In the genomic region with DNA sequence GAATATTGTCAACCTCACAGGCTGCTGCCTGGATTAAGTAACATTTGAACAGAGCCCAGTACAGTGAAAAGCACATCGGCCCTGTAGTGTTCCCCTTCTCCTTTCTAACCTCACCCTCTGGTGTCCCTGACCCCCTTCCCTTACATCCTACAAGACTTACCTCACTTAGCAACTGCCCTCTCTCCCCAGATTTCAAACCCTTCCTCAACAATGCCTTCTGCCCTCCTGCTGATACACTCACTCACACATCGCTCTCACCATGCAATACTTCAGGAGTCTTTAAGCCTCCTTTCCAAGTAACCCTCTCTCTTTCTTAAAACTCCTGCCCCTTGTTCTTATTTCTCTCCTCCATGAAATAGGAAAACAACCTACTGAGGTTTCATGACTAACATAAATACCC, we compare ENCODE assay signal across 15 cellular contexts. TPM values are rescaled to one million over a fixed set of nuclear protein-coding genes. Genes with fewer than 3 reads are reported as not detected.
DNase-seq lines count a peak whose midpoint lies in the region; ATAC-seq, FAIRE-seq and TF ChIP-seq lines count a peak whose summit lies in the region.
"Had no signal": no experiment of that assay in that cellular context is flagged by ENCODE, and none has a peak within 500 bp of the region (broad histone marks: within the 10 kb centered on the region; RNA-seq: fewer than 3 reads in every experiment).

No MANE protein-coding gene starts in this region.

- no peaks in the 10 kb centered on the region for H3K9me3 Mint-ChIP-seq in CD8-positive, alpha-beta memory T cell
- peaks cover 3% of the 10 kb centered on the region for H3K9me3 Mint-ChIP-seq in nephron progenitor cell
- H3K9me3 Mint-ChIP-seq: activated CD4-positive, alpha-beta T cell treated with anti-CD3 and anti-CD28 coated beads, Interleukin-2, amount 10 ng/mL, durations not matched to agents 7 days and 5 days had no signal

- H3K9ac ChIP-seq in Karpas-422 (ENCODE audit: low read length) (no peak overlapping the region), kidney (ENCODE audit: low read length in 2 of 2) (no peak overlapping the region)

- H3K9me2 ChIP-seq in Karpas-422 (replicated peaks; ENCODE audit: insufficient read depth, low read length) = no peaks in the 10 kb centered on the region

- no peak overlapping the region for H3K4me3 ChIP-seq in CD8-positive, alpha-beta memory T cell (ENCODE audit: low read length)
- H3K4me3 ChIP-seq in Karpas-422 (ENCODE audit: low read length) (no peak overlapping the region), ectodermal cell (ENCODE audit: insufficient read depth, low read depth, low read length) (no peak overlapping the region), kidney (ENCODE audit: low read length in 2 of 2) (no peak overlapping the region)
- H3K4me3 ChIP-seq: breast epithelium, PC-9, thoracic aorta had no signal

- H3K27ac ChIP-seq in CD8-positive, alpha-beta memory T cell (ENCODE audit: low read depth, low read length) = no peak overlapping the region
- H3K27ac ChIP-seq in Karpas-422 (ENCODE audit: low read length) (peak overlapping the region; percentile 23; the same call in 1 of the 2 replicates), ectodermal cell (ENCODE audit: insufficient read depth, low read depth, low read length, poor library complexity, severe bottlenecking) (peak overlapping the region; percentile 47), kidney (ENCODE audit: low read depth in 2 of 2, low read length in 2 of 2) (no peak overlapping the region)
- H3K27ac ChIP-seq: breast epithelium, PC-9, thoracic aorta had no signal

- no peaks in the 10 kb centered on the region for H3K9me3 ChIP-seq in CD8-positive, alpha-beta memory T cell (ENCODE audit: low read length)
- H3K9me3 ChIP-seq in Karpas-422 (ENCODE audit: low read length) = no peaks in the 10 kb centered on the region
- H3K9me3 ChIP-seq in ectodermal cell (ENCODE audit: control insufficient read depth, low read length) = no peaks in the 10 kb centered on the region
- no peaks in the 10 kb centered on the region for H3K9me3 ChIP-seq in kidney (ENCODE audit: control insufficient read depth in 1 of 2, low read length in 2 of 2)
- H3K9me3 ChIP-seq: breast epithelium, thoracic aorta had no signal

- no peak for TF ChIP-seq CTCF in nephron progenitor cell (IDR thresholded peaks at IDR 0.05)
- TF ChIP-seq CTCF in kidney (IDR thresholded peaks at IDR 0.05; ENCODE audit: borderline replicate concordance, extremely low read depth, insufficient read depth) = no peak

- H3K4me3 Mint-ChIP-seq in CD8-positive, alpha-beta memory T cell = peak overlapping the region in 1 of 7 donors; percentile 9
- no peak overlapping the region for H3K4me3 Mint-ChIP-seq in nephron progenitor cell
- H3K4me3 Mint-ChIP-seq: activated CD4-positive, alpha-beta T cell treated with anti-CD3 and anti-CD28 coated beads, Interleukin-2, amount 10 ng/mL, durations not matched to agents 7 days and 5 days had no signal

- no peaks in the 10 kb centered on the region for H3K27me3 ChIP-seq in CD8-positive, alpha-beta memory T cell (ENCODE audit: insufficient read depth, low read length, poor library complexity, severe bottlenecking)
- H3K27me3 ChIP-seq in Karpas-422 (ENCODE audit: low read length) (no peaks in the 10 kb centered on the region), ectodermal cell (ENCODE audit: control insufficient read depth, insufficient read depth, low read length, poor library complexity, severe bottlenecking) (no peaks in the 10 kb centered on the region)
- H3K27me3 ChIP-seq: breast epithelium had no signal

- peaks cover 20% of the 10 kb centered on the region for H3K36me3 ChIP-seq in CD8-positive, alpha-beta memory T cell (ENCODE audit: insufficient read depth, low read length)
- H3K36me3 ChIP-seq in Karpas-422 (ENCODE audit: insufficient read depth, low read length) (peaks cover 11% of the 10 kb centered on the region), ectodermal cell (ENCODE audit: control insufficient read depth, insufficient read depth, low read length) (peaks cover 3% of the 10 kb centered on the region), kidney (ENCODE audit: control insufficient read depth in 1 of 2, insufficient read depth in 2 of 2, low read length in 2 of 2) (peaks cover 9 to 14% of the 10 kb centered on the region in 2 donors)
- H3K36me3 ChIP-seq: breast epithelium had no signal

- no peaks in the 10 kb centered on the region for H3K27me3 Mint-ChIP-seq in CD8-positive, alpha-beta memory T cell
- peaks cover 4% of the 10 kb centered on the region for H3K27me3 Mint-ChIP-seq in nephron progenitor cell (ENCODE audit: low read depth, poor library complexity)
- H3K27me3 Mint-ChIP-seq: activated CD4-positive, alpha-beta T cell treated with anti-CD3 and anti-CD28 coated beads, Interleukin-2, amount 10 ng/mL, durations not matched to agents 7 days and 5 days had no signal

- H3K36me3 Mint-ChIP-seq in CD8-positive, alpha-beta memory T cell = peaks cover 0 to 68% (median 5%) of the 10 kb centered on the region in 3 donors
- peaks cover 35% of the 10 kb centered on the region for H3K36me3 Mint-ChIP-seq in nephron progenitor cell (ENCODE audit: low read depth)

- no peak overlapping the region for H2AFZ ChIP-seq in Karpas-422 (ENCODE audit: low read length)
- H2AFZ ChIP-seq: PC-9 had no signal

- no peaks in the 10 kb centered on the region for H3K4me1 ChIP-seq in CD8-positive, alpha-beta memory T cell (ENCODE audit: insufficient read depth, low read length)
- H3K4me1 ChIP-seq in Karpas-422 (ENCODE audit: low read length) (peaks cover 19% of the 10 kb centered on the region), ectodermal cell (ENCODE audit: control insufficient read depth, insufficient read depth, low read length) (peaks cover 9% of the 10 kb centered on the region), kidney (ENCODE audit: control insufficient read depth in 1 of 2, insufficient read depth in 1 of 2, low read depth in 1 of 2, low read length in 2 of 2) (no peaks in the 10 kb centered on the region)
- H3K4me1 ChIP-seq: breast epithelium had no signal

- H3K4me1 Mint-ChIP-seq in CD8-positive, alpha-beta memory T cell = peaks cover 26 to 44% (median 36%) of the 10 kb centered on the region in 3 donors
- H3K4me1 Mint-ChIP-seq in nephron progenitor cell = no peaks in the 10 kb centered on the region

- intact Hi-C loops in kidney (cut with DNase I) = no loop called here

- FAIRE-seq in kidney (lab: Jason Lieb, UNC) = no peak
- FAIRE-seq: G401.6 had no signal

- H3K79me2 ChIP-seq in Karpas-422 (ENCODE audit: low read length) = peaks cover 57% of the 10 kb centered on the region

- peak overlapping the region in 6 of 8 donors; percentile 18 to 75 (median 48) for H3K27ac Mint-ChIP-seq in CD8-positive, alpha-beta memory T cell
- peak overlapping the region; percentile 3 for H3K27ac Mint-ChIP-seq in nephron progenitor cell
- H3K27ac Mint-ChIP-seq: activated CD4-positive, alpha-beta T cell treated with anti-CD3 and anti-CD28 coated beads, Interleukin-2, amount 10 ng/mL, durations not matched to agents 7 days and 5 days had no signal

- CTCF ChIA-PET in CD8-positive, alpha-beta memory T cell (lab: Charles Lee) = interaction anchor here (1.0 kb wide), 1 partner anchor 19 kb away, joined by 3 read pairs; no protein-coding TSS in a partner anchor

- H4K20me1 ChIP-seq in Karpas-422 (ENCODE audit: insufficient read depth, low read depth, low read length) = no peaks in the 10 kb centered on the region

- no peak overlapping the region for H3K4me2 ChIP-seq in Karpas-422 (ENCODE audit: low read depth, low read length, poor library complexity, severe bottlenecking)
- H3K4me2 ChIP-seq: PC-9 had no signal

- no peak for DNase-seq in CD8-positive, alpha-beta memory T cell
- DNase-seq in Karpas-422 (no peak), nephron progenitor cell (no peak), NCI-H774 (lab: John Stamatoyannopoulos, UW) (no peak), kidney (no peak)
- DNase-seq: activated CD4-positive, alpha-beta T cell treated with anti-CD3 and anti-CD28 coated beads, Interleukin-2, amount 10 ng/mL, durations not matched to agents 7 days and 5 days; NCI-H1436; NCI-H2171 treated with DMSO at 0.1 percent for 48 hours; NCI-H748 treated with DMSO at 0.1 percent for 48 hours; PC-9 had no signal

- WGBS in ectodermal cell, 2 experiments = 24 to 27% methylated on average over 2 of the region's 2 CpGs

- ATAC-seq in GM21723 (IDR thresholded peaks at IDR 0.05; ENCODE audit: unreplicated experiment) = no peak

- POLR2A ChIA-PET in CD8-positive, alpha-beta memory T cell (lab: Charles Lee) = no interaction called here

RNA-seq across cellular contexts. Expression of gene ZZEF1, which starts 17.8 kb away (rescaled TPM):
- 10 to 100 TPM; 39.6 to 41.2 TPM for total RNA-seq in CD8-positive, alpha-beta memory T cell
- polyA plus RNA-seq in CD8-positive, alpha-beta memory T cell = 8.2 TPM
- 54.0 and 70.6 TPM in 2 replicates for total RNA-seq in Karpas-422 (2014; rRNA removed; shearing (Covaris generic); ENCODE audit: low replicate concordance)
- polyA plus RNA-seq in ectodermal cell (2013, experiment 1 of 4) = 12.2 TPM
- 13.6 TPM for polyA plus RNA-seq in ectodermal cell (2013, experiment 2 of 4)
- polyA plus RNA-seq in ectodermal cell (2013, experiment 3 of 4) = 10.9 TPM
- 12.0 TPM for polyA plus RNA-seq in ectodermal cell (2013, experiment 4 of 4)
- total RNA-seq in kidney = 56.1 TPM
- 4.6 TPM for polyA plus RNA-seq in kidney (ENCODE audit: insufficient read depth, low read depth, low replicate concordance)

RNA-seq across cellular contexts. Expression of gene CYB5D2, which starts 18.0 kb away (rescaled TPM):
- total RNA-seq in CD8-positive, alpha-beta memory T cell = 10 to 100 TPM; 12.6 to 14.2 TPM
- polyA plus RNA-seq in CD8-positive, alpha-beta memory T cell = 12.9 TPM
- total RNA-seq in Karpas-422 (2014; rRNA removed; shearing (Covaris generic); ENCODE audit: low replicate concordance) = 4.9 and 14.5 TPM in 2 replicates
- 21.0 TPM for polyA plus RNA-seq in ectodermal cell (2013, experiment 1 of 4)
- polyA plus RNA-seq in ectodermal cell (2013, experiment 2 of 4) = 22.1 TPM
- 16.3 TPM for polyA plus RNA-seq in ectodermal cell (2013, experiment 3 of 4)
- polyA plus RNA-seq in ectodermal cell (2013, experiment 4 of 4) = 19.1 TPM
- 29.8 TPM for total RNA-seq in kidney
- polyA plus RNA-seq in kidney (ENCODE audit: insufficient read depth, low read depth, low replicate concordance) = 49.7 TPM

Comparison
In these comparisons a context has a peak if more than half of its experiments do, and no peak if none do; other contexts are left out.
1. H3K27ac ChIP-seq: peak in Karpas-422 (single experiment) and ectodermal cell (single experiment); none in CD8-positive, alpha-beta memory T cell (single experiment) and kidney (0 of 2).